ENCODE assay signal across 1 cellular context in genomic region chr15:39934415-39935044, GRCh38.
TF ChIP-seq lines count a peak whose summit lies in the region.

No MANE protein-coding gene starts in this region.

TF ChIP-seq in HepG2, 621 proteins besides CTCF, POLR2A, EP300 and RAD21 (continued from another document):
- TF ChIP-seq, protein P1, sequence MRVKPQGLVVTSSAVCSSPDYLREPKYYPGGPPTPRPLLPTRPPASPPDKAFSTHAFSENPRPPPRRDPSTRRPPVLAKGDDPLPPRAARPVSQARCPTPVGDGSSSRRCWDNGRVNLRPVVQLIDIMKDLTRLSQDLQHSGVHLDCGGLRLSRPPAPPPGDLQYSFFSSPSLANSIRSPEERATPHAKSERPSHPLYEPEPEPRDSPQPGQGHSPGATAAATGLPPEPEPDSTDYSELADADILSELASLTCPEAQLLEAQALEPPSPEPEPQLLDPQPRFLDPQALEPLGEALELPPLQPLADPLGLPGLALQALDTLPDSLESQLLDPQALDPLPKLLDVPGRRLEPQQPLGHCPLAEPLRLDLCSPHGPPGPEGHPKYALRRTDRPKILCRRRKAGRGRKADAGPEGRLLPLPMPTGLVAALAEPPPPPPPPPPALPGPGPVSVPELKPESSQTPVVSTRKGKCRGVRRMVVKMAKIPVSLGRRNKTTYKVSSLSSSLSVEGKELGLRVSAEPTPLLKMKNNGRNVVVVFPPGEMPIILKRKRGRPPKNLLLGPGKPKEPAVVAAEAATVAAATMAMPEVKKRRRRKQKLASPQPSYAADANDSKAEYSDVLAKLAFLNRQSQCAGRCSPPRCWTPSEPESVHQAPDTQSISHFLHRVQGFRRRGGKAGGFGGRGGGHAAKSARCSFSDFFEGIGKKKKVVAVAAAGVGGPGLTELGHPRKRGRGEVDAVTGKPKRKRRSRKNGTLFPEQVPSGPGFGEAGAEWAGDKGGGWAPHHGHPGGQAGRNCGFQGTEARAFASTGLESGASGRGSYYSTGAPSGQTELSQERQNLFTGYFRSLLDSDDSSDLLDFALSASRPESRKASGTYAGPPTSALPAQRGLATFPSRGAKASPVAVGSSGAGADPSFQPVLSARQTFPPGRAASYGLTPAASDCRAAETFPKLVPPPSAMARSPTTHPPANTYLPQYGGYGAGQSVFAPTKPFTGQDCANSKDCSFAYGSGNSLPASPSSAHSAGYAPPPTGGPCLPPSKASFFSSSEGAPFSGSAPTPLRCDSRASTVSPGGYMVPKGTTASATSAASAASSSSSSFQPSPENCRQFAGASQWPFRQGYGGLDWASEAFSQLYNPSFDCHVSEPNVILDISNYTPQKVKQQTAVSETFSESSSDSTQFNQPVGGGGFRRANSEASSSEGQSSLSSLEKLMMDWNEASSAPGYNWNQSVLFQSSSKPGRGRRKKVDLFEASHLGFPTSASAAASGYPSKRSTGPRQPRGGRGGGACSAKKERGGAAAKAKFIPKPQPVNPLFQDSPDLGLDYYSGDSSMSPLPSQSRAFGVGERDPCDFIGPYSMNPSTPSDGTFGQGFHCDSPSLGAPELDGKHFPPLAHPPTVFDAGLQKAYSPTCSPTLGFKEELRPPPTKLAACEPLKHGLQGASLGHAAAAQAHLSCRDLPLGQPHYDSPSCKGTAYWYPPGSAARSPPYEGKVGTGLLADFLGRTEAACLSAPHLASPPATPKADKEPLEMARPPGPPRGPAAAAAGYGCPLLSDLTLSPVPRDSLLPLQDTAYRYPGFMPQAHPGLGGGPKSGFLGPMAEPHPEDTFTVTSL (CRISPR knock-in tag; IDR thresholded peaks at IDR 0.05; ENCODE audit: borderline replicate concordance), result no peak
- TF ChIP-seq ZNF335 (CRISPR knock-in tag; IDR thresholded peaks at IDR 0.05) (0 out of 2 replicates have a peak, but pooled peaks have one; percentile 12), U2AF2 (IDR thresholded peaks at IDR 0.05; ENCODE audit: low read depth, low read length) (no peak), ZSCAN20 (CRISPR knock-in tag; IDR thresholded peaks at IDR 0.05; ENCODE audit: borderline replicate concordance) (peak; percentile 27; the same call in 1 of the 2 replicates), IRX3 (CRISPR knock-in tag; IDR thresholded peaks at IDR 0.05; ENCODE audit: borderline replicate concordance, low read depth) (0 out of 2 replicates have a peak, but pooled peaks have one; percentile 13), CBX1 (IDR thresholded peaks at IDR 0.05; ENCODE audit: low read depth) (no peak), NPAS2 (CRISPR knock-in tag; IDR thresholded peaks at IDR 0.05; ENCODE audit: borderline replicate concordance) (no peak), ZFX (CRISPR knock-in tag; IDR thresholded peaks at IDR 0.05; ENCODE audit: low read depth) (peak; percentile 64), NR1H2 (CRISPR knock-in tag; IDR thresholded peaks at IDR 0.05; ENCODE audit: borderline replicate concordance, low read depth) (no peak), PAXIP1 (CRISPR knock-in tag; conservative IDR thresholded peaks at IDR 0.05) (no peak; the same call in 1 of the 2 replicates), CC2D1A (CRISPR knock-in tag; IDR thresholded peaks at IDR 0.05) (no peak), YEATS2 (CRISPR knock-in tag; IDR thresholded peaks at IDR 0.05; ENCODE audit: borderline replicate concordance) (no peak), ZNF296 (CRISPR knock-in tag; conservative IDR thresholded peaks at IDR 0.05) (0 out of 2 replicates have a peak, but pooled peaks have one; percentile 61), PRDM4 (CRISPR knock-in tag; IDR thresholded peaks at IDR 0.05; ENCODE audit: borderline replicate concordance) (no peak), ZNF317 (CRISPR knock-in tag; IDR thresholded peaks at IDR 0.05) (0 out of 2 replicates have a peak, but pooled peaks have one; percentile 62), ZNF652 (CRISPR knock-in tag; IDR thresholded peaks at IDR 0.05; ENCODE audit: borderline replicate concordance, low read depth) (no peak), ZNF772 (CRISPR knock-in tag; IDR thresholded peaks at IDR 0.05) (no peak; the same call in 1 of the 2 replicates), ZNF639 (CRISPR knock-in tag; conservative IDR thresholded peaks at IDR 0.05) (no peak), ZNF430 (CRISPR knock-in tag; IDR thresholded peaks at IDR 0.05) (0 out of 2 replicates have a peak, but pooled peaks have one; percentile 59), ZNF570 (CRISPR knock-in tag; IDR thresholded peaks at IDR 0.05; ENCODE audit: borderline replicate concordance) (no peak), HOXA7 (CRISPR knock-in tag; IDR thresholded peaks at IDR 0.05) (no peak), ZSCAN31 (CRISPR knock-in tag; IDR thresholded peaks at IDR 0.05; ENCODE audit: low read depth) (peak; percentile 27; the same call in 1 of the 2 replicates), ZNF546 (CRISPR knock-in tag; conservative IDR thresholded peaks at IDR 0.05) (no peak), IRF2 (CRISPR knock-in tag; IDR thresholded peaks at IDR 0.05) (no peak)
- TF ChIP-seq, protein P2, sequence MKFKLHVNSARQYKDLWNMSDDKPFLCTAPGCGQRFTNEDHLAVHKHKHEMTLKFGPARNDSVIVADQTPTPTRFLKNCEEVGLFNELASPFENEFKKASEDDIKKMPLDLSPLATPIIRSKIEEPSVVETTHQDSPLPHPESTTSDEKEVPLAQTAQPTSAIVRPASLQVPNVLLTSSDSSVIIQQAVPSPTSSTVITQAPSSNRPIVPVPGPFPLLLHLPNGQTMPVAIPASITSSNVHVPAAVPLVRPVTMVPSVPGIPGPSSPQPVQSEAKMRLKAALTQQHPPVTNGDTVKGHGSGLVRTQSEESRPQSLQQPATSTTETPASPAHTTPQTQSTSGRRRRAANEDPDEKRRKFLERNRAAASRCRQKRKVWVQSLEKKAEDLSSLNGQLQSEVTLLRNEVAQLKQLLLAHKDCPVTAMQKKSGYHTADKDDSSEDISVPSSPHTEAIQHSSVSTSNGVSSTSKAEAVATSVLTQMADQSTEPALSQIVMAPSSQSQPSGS (CRISPR knock-in tag; IDR thresholded peaks at IDR 0.05), result no peak
